In genomic region chr16:68520649-68521086, GRCh38 we compare ENCODE assay signal across 8 cellular contexts.
DNase-seq lines count a peak whose midpoint lies in the region; ATAC-seq and TF ChIP-seq lines count a peak whose summit lies in the region.

No MANE protein-coding gene starts in this region.

- H3K27me3 ChIP-seq in brain microvascular endothelial cell (replicated peaks) = no peaks in the 10 kb centered on the region

- in situ Hi-C loops in brain microvascular endothelial cell (cut with HindIII; ENCODE audit: low pct_ligation_motif_present, low sequenced_read_pairs) = no loop called here

- H3K4me3 ChIP-seq in brain microvascular endothelial cell (ENCODE audit: low read depth, low read length) = peak overlapping the region; percentile 33

- TF ChIP-seq CTCF in VCaP (conservative IDR thresholded peaks at IDR 0.05) (peak; percentile 89), brain microvascular endothelial cell (IDR thresholded peaks at IDR 0.05; ENCODE audit: low read depth, low read length, missing control alignments) (peak; percentile 99)

- H3K27ac ChIP-seq in VCaP = no peak overlapping the region
- H3K27ac ChIP-seq in brain microvascular endothelial cell = no peak overlapping the region

- no peaks in the 10 kb centered on the region for H3K36me3 ChIP-seq in brain microvascular endothelial cell (replicated peaks)

- peak; percentile 63 for ATAC-seq in GM18499 (IDR thresholded peaks at IDR 0.05; ENCODE audit: insufficient read depth, unreplicated experiment)
- peak; percentile 73 for ATAC-seq in HG03097 (IDR thresholded peaks at IDR 0.05; ENCODE audit: low FRiP score, unreplicated experiment)
- ATAC-seq in HG03520 (IDR thresholded peaks at IDR 0.05; ENCODE audit: unreplicated experiment) = no peak

- DNase-seq in NCI-H2227 (lab: John Stamatoyannopoulos, UW; ENCODE audit: unreplicated experiment) (peak; percentile 93), brain microvascular endothelial cell (peak; percentile 83), iPS-NIHi7 (ENCODE audit: extremely low spot score) (peak; percentile 98)
- DNase-seq in stimulated activated CD4-positive, alpha-beta T cell treated with anti-CD3 and anti-CD28 coated beads, Interleukin-12 subunit alpha, Interleukin-12 subunit beta, amount 100 ng/mL, for 4 hours = peak; percentile 80
